In the genomic region with DNA sequence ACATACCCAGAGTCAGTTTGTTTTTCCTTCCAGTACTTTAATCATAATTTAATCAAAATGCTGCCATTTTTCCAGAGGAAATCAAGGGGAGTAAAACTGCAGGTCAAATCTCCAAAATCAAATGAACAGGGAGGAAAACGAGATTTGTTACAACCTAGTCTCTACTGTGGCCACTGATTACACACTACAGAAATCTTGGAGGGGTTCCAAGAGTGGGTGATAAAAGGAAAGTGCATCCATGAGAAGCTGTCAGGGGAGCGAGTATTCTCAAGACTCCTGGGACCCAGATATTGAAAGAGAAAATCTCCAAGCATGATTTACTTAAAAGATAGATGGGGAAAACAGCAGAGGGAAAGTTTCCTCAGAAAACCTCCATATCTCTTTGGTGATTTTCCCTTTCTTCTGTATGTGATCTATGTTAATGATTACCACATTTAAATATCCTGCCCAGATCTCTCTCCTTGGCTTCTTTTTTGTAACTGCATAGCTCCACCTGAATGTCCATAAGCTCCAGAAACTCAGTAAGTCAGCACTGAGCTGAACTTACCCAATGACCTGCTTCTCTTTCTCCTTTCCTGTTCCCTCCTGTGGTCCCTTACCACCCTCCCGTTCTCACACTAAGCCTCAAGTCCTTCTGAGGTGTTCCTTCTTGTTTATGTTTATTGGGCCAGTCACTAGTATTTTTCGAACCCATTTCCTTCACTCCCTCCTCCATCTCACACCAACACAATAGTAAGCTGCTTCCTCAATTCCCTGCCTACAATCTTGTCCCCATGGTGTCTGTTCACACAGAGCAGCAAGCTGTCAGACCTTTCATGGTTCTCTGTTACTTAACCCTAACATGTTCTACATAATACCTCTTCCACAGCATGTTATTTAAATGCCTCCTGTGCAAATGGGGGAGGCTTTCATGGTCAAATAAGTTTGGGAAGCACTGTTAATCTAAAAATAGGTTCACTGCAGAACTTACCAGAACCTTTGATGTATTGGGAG, we compare ENCODE assay signal across 1 cellular context.
TF ChIP-seq lines count a peak whose summit lies in the region.

No MANE protein-coding gene starts in this region.

TF ChIP-seq in GM12878, 131 proteins besides CTCF, POLR2A, EP300 and RAD21 (continued from another document):
- TF ChIP-seq, protein P1, sequence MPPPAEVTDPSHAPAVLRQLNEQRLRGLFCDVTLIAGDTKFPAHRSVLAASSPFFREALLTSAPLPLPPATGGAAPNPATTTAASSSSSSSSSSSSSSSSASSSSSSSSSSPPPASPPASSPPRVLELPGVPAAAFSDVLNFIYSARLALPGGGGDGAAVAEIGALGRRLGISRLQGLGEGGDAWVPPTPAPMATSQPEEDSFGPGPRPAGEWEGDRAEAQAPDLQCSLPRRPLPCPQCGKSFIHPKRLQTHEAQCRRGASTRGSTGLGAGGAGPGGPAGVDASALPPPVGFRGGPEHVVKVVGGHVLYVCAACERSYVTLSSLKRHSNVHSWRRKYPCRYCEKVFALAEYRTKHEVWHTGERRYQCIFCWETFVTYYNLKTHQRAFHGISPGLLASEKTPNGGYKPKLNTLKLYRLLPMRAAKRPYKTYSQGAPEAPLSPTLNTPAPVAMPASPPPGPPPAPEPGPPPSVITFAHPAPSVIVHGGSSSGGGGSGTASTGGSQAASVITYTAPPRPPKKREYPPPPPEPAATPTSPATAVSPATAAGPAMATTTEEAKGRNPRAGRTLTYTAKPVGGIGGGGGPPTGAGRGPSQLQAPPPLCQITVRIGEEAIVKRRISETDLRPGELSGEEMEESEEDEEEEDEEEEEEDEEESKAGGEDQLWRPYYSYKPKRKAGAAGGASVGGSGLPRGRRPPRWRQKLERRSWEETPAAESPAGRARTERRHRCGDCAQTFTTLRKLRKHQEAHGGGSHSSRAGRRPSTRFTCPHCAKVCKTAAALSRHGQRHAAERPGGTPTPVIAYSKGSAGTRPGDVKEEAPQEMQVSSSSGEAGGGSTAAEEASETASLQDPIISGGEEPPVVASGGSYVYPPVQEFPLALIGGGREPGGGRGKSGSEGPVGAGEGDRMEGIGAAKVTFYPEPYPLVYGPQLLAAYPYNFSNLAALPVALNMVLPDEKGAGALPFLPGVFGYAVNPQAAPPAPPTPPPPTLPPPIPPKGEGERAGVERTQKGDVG (CRISPR knock-in tag; IDR thresholded peaks at IDR 0.05): no peak
- no peak for TF ChIP-seq SMAD1 (IDR thresholded peaks at IDR 0.05; ENCODE audit: low read depth, partially characterized antibody)
- no peak for TF ChIP-seq ESRRA (IDR thresholded peaks at IDR 0.05; ENCODE audit: low read length)
- no peak for TF ChIP-seq RB1 (IDR thresholded peaks at IDR 0.05; ENCODE audit: borderline replicate concordance)
- no peak for TF ChIP-seq DPF2 (IDR thresholded peaks at IDR 0.05)
- no peak for TF ChIP-seq CHD4 (IDR thresholded peaks at IDR 0.05)
- no peak for TF ChIP-seq SMARCA5 (IDR thresholded peaks at IDR 0.05)
- TF ChIP-seq NFYA (IDR thresholded peaks at IDR 0.05; ENCODE audit: borderline replicate concordance, low read depth, low read length): no peak
- no peak for TF ChIP-seq WRNIP1 (IDR thresholded peaks at IDR 0.05; ENCODE audit: borderline replicate concordance, low read depth, low read length)
